8 cellular contexts compared by ENCODE assay signal in genomic region chr17:78923660-78924453, GRCh38. TPM values are rescaled to one million over a fixed set of nuclear protein-coding genes. Genes with fewer than 3 reads are reported as not detected.
DNase-seq lines count a peak whose midpoint lies in the region; ATAC-seq and TF ChIP-seq lines count a peak whose summit lies in the region.

No MANE protein-coding gene starts in this region.

- CTCF ChIA-PET in WTC11 (lab: Charles Lee) = interaction anchor here (1.3 to 1.8 kb wide), 5 partner anchors 24 to 71 kb away, joined by 3 to 11 read pairs (median 7); no protein-coding TSS in a partner anchor

- H3K36me3 Mint-ChIP-seq in WTC11 = no peaks in the 10 kb centered on the region
- H3K36me3 Mint-ChIP-seq in chondrocyte (ENCODE audit: low read depth) = no peaks in the 10 kb centered on the region

- peak; percentile 60 for ATAC-seq in WTC11
- ATAC-seq in GM18870 (IDR thresholded peaks at IDR 0.05; ENCODE audit: unreplicated experiment) = no peak
- ATAC-seq in GM18909 (IDR thresholded peaks at IDR 0.05; ENCODE audit: poor library complexity, unreplicated experiment) = no peak

- POLR2A ChIA-PET in WTC11 (lab: Charles Lee) = interaction anchor here (0.6 to 1.3 kb wide), 2 partner anchors 25 to 50 kb away, joined by 3 to 4 read pairs; no protein-coding TSS in a partner anchor

- H3K4me3 ChIP-seq in lower leg skin (ENCODE audit: low read depth, poor library complexity, severe bottlenecking) = peak overlapping the region; percentile 51

- H3K27ac Mint-ChIP-seq in WTC11 (no peak overlapping the region), chondrocyte (ENCODE audit: unreplicated experiment) (peak overlapping the region; percentile 65)

- peak overlapping the region; percentile 73 for H3K4me3 Mint-ChIP-seq in WTC11
- peak overlapping the region; percentile 79 for H3K4me3 Mint-ChIP-seq in chondrocyte (ENCODE audit: unreplicated experiment)

- WGBS in lower leg skin, 2 donors = 1 to 6% methylated on average over 19 to 27 of the region's 28 CpGs

- H3K4me1 Mint-ChIP-seq in WTC11 = peaks cover 28% of the 10 kb centered on the region
- peaks cover 59% of the 10 kb centered on the region for H3K4me1 Mint-ChIP-seq in chondrocyte (ENCODE audit: low read depth)

- H3K27me3 Mint-ChIP-seq in WTC11 (ENCODE audit: low read depth) (peaks cover 3% of the 10 kb centered on the region; the same call in 1 of the 2 replicates), chondrocyte (ENCODE audit: low read depth) (peaks cover 2% of the 10 kb centered on the region)

- no peak for TF ChIP-seq POLR2A in lower leg skin (IDR thresholded peaks at IDR 0.05)

- DNase-seq in COLO829 (ENCODE audit: low spot score) (peak; percentile 68), LoVo (ENCODE audit: low spot score) (peak; percentile 64), WTC11 (ENCODE audit: low spot score) (peak; percentile 82), chondrocyte (ENCODE audit: low spot score) (no peak), lower leg skin (ENCODE audit: low spot score in 2 of 2) (peak; percentile 76 to 95)
- DNase-seq in stimulated activated CD4-positive, alpha-beta T cell treated with anti-CD3 and anti-CD28 coated beads, TNF-alpha, amount 100 ng/mL, for 4 hours (ENCODE audit: low read depth in 3 of 3) = peak in 2 of 3 experiments; percentile 35 to 36

- intact Hi-C loops in lower leg skin (cut with DNase I; ENCODE audit: low total_unique reads) = no loop called here

- no peaks in the 10 kb centered on the region for H3K9me3 Mint-ChIP-seq in WTC11
- no peaks in the 10 kb centered on the region for H3K9me3 Mint-ChIP-seq in chondrocyte (ENCODE audit: low read depth)

- TF ChIP-seq CTCF in WTC11 (IDR thresholded peaks at IDR 0.05) (no peak), chondrocyte (IDR thresholded peaks at IDR 0.05) (no peak), lower leg skin (IDR thresholded peaks at IDR 0.05) (no peak)

TF ChIP-seq in WTC11, 78 proteins besides CTCF, POLR2A, EP300 and RAD21:
- no peak for TF ChIP-seq HMGXB4 (CRISPR knock-in tag; IDR thresholded peaks at IDR 0.05)
- TF ChIP-seq PRDM15 (CRISPR knock-in tag; IDR thresholded peaks at IDR 0.05) = peak; percentile 86

RNA-seq across cellular contexts. Expression of gene TIMP2, which starts 1.3 kb away (rescaled TPM):
- 36.9 to 39.3 TPM (median 37.1 TPM) in 3 replicates for total RNA-seq in WTC11 (2021)
- 429 to 540 TPM (median 535 TPM) in 3 replicates for total RNA-seq in chondrocyte
- 100 to 1,000 TPM in 2 of 4 donors, 10 to 100 TPM in 2; 69.7 to 203 (median 94.8) TPM for total RNA-seq in lower leg skin

RNA-seq across cellular contexts. Expression of gene CEP295NL, which starts 20.9 kb away (rescaled TPM):
- 0.61 to 0.89 TPM (median 0.89 TPM) in 3 replicates for total RNA-seq in WTC11 (2021)
- 0.67 to 2.3 TPM (median 1.3 TPM) in 3 replicates for total RNA-seq in chondrocyte
- 1 to 10 TPM; 2.0 to 2.9 (median 2.6) TPM for total RNA-seq in lower leg skin

RNA-seq across cellular contexts. Expression of gene LGALS3BP, which starts 55.9 kb away (rescaled TPM):
- total RNA-seq in WTC11 (2021) (57.9 to 88.6 TPM (median 86.9 TPM) in 3 replicates), chondrocyte (120 to 177 TPM (median 127 TPM) in 3 replicates), lower leg skin (10 to 100 TPM; 38.5 to 84.1 (median 45.7) TPM)
